In genomic region chr19:36528921-36529518, GRCh38 we compare ENCODE assay signal across 8 cellular contexts. TPM values are rescaled to one million over a fixed set of nuclear protein-coding genes. Genes with fewer than 3 reads are reported as not detected.
DNase-seq lines count a peak whose midpoint lies in the region; ATAC-seq lines count a peak whose summit lies in the region.

No MANE protein-coding gene starts in this region.

- H3K4me1 Mint-ChIP-seq in CD8-positive, alpha-beta memory T cell = peaks cover 23 to 32% (median 28%) of the 10 kb centered on the region in 3 donors
- H3K4me1 Mint-ChIP-seq in IgD-negative memory B cell = peaks cover 12 to 21% (median 20%) of the 10 kb centered on the region in 3 donors
- H3K4me1 Mint-ChIP-seq in activated naive CD8-positive, alpha-beta T cell treated with anti-CD3 and anti-CD28 coated beads, Interleukin-2, amount 10 ng/mL, durations not matched to agents 7 days and 5 days = peaks cover 16% of the 10 kb centered on the region

- CTCF ChIA-PET in CD8-positive, alpha-beta memory T cell (lab: Charles Lee) = interaction anchor here (0.6 kb wide), 1 partner anchor 840 kb away, joined by 3 read pairs; no protein-coding TSS in a partner anchor

- H3K36me3 Mint-ChIP-seq in CD8-positive, alpha-beta memory T cell = peaks cover 16 to 50% (median 45%) of the 10 kb centered on the region in 3 donors
- peaks cover 16% of the 10 kb centered on the region for H3K36me3 Mint-ChIP-seq in IgD-negative memory B cell
- H3K36me3 Mint-ChIP-seq in activated naive CD8-positive, alpha-beta T cell treated with anti-CD3 and anti-CD28 coated beads, Interleukin-2, amount 10 ng/mL, durations not matched to agents 7 days and 5 days = peaks cover 41% of the 10 kb centered on the region

- H3K27ac ChIP-seq in CD8-positive, alpha-beta memory T cell (ENCODE audit: low read depth, low read length) = peak overlapping the region; percentile 86
- peak overlapping the region; percentile 91 for H3K27ac ChIP-seq in iPS-20b (ENCODE audit: low read length)

- ATAC-seq in GM19452 (IDR thresholded peaks at IDR 0.05; ENCODE audit: unreplicated experiment) = peak; percentile 27
- peak; percentile 26 for ATAC-seq in activated naive CD8-positive, alpha-beta T cell treated with anti-CD3 and anti-CD28 coated beads, Interleukin-2, amount 10 ng/mL, durations not matched to agents 7 days and 5 days (ENCODE audit: low read depth)

- DNase-seq in CD8-positive, alpha-beta memory T cell = peak in 4 of 5 donors; percentile 1 to 49 (median 16)
- peak; percentile 37 for DNase-seq in activated naive CD8-positive, alpha-beta T cell treated with anti-CD3 and anti-CD28 coated beads, Interleukin-2, amount 10 ng/mL, durations not matched to agents 7 days and 5 days
- peak; percentile 0 to 7 for DNase-seq in stimulated activated CD4-positive, alpha-beta T cell treated with anti-CD3 and anti-CD28 coated beads, Interleukin-2, amount 100 ng/mL, for 48 hours
- no peak for DNase-seq in cortex of kidney (lab: John Stamatoyannopoulos, UW)
- no peak for DNase-seq in KG1 (lab: John Stamatoyannopoulos, UW)

- peaks cover 9 to 60% (median 34%) of the 10 kb centered on the region in 5 donors for H3K9me3 Mint-ChIP-seq in CD8-positive, alpha-beta memory T cell
- peaks cover 2 to 17% (median 12%) of the 10 kb centered on the region in 3 donors for H3K9me3 Mint-ChIP-seq in IgD-negative memory B cell
- peaks cover 28% of the 10 kb centered on the region for H3K9me3 Mint-ChIP-seq in activated naive CD8-positive, alpha-beta T cell treated with anti-CD3 and anti-CD28 coated beads, Interleukin-2, amount 10 ng/mL, durations not matched to agents 7 days and 5 days

- H3K9ac ChIP-seq in iPS-20b (ENCODE audit: low read depth, low read length) = peak overlapping the region; percentile 98; the same call in 1 of the 2 replicates

- POLR2A ChIA-PET in CD8-positive, alpha-beta memory T cell (lab: Charles Lee) = interaction anchor here (0.6 to 2.7 kb wide), 8 partner anchors 40 to 689 kb away, joined by 3 to 24 read pairs (median 6); partner anchors contain the start of genes ZNF146, ZNF345, ZNF382 and ZNF383
- POLR2A ChIA-PET in activated naive CD8-positive, alpha-beta T cell treated with anti-CD3 and anti-CD28 coated beads, Interleukin-2, amount 10 ng/mL, durations not matched to agents 7 days and 5 days (lab: Charles Lee) = interaction anchor here (0.7 to 2.4 kb wide), 14 partner anchors 26 to 1251 kb away, joined by 3 to 28 read pairs (median 6); partner anchors contain the start of genes ZFP14, ZNF345, ZNF382 and ZNF420

- H3K27ac Mint-ChIP-seq in CD8-positive, alpha-beta memory T cell = peak overlapping the region; percentile 75 to 98 (median 96)
- peak overlapping the region; percentile 88 to 98 (median 96) for H3K27ac Mint-ChIP-seq in IgD-negative memory B cell
- H3K27ac Mint-ChIP-seq in activated naive CD8-positive, alpha-beta T cell treated with anti-CD3 and anti-CD28 coated beads, Interleukin-2, amount 10 ng/mL, durations not matched to agents 7 days and 5 days = peak overlapping the region; percentile 99

- H3K4me3 Mint-ChIP-seq in CD8-positive, alpha-beta memory T cell = peak overlapping the region; percentile 96 to 99 (median 98)
- peak overlapping the region; percentile 97 to 100 (median 99) for H3K4me3 Mint-ChIP-seq in IgD-negative memory B cell
- peak overlapping the region; percentile 99 for H3K4me3 Mint-ChIP-seq in activated naive CD8-positive, alpha-beta T cell treated with anti-CD3 and anti-CD28 coated beads, Interleukin-2, amount 10 ng/mL, durations not matched to agents 7 days and 5 days

- H3K27me3 Mint-ChIP-seq in CD8-positive, alpha-beta memory T cell = peaks cover 0 to 2% of the 10 kb centered on the region in 2 donors
- no peaks in the 10 kb centered on the region for H3K27me3 Mint-ChIP-seq in IgD-negative memory B cell
- H3K27me3 Mint-ChIP-seq in activated naive CD8-positive, alpha-beta T cell treated with anti-CD3 and anti-CD28 coated beads, Interleukin-2, amount 10 ng/mL, durations not matched to agents 7 days and 5 days = no peaks in the 10 kb centered on the region

- peaks cover 7% of the 10 kb centered on the region for H3K36me3 ChIP-seq in CD8-positive, alpha-beta memory T cell (ENCODE audit: insufficient read depth, low read length)
- H3K36me3 ChIP-seq in iPS-20b (ENCODE audit: insufficient read depth, low read depth, low read length) = peaks cover 20% of the 10 kb centered on the region

- H3K4me1 ChIP-seq in CD8-positive, alpha-beta memory T cell (ENCODE audit: insufficient read depth, low read length) = peaks cover 20% of the 10 kb centered on the region
- peaks cover 4% of the 10 kb centered on the region; the same call in 1 of the 2 replicates for H3K4me1 ChIP-seq in iPS-20b (ENCODE audit: insufficient read depth, low read length)

- H3K27me3 ChIP-seq in CD8-positive, alpha-beta memory T cell (ENCODE audit: insufficient read depth, low read length, poor library complexity, severe bottlenecking) = no peaks in the 10 kb centered on the region
- no peaks in the 10 kb centered on the region for H3K27me3 ChIP-seq in iPS-20b (ENCODE audit: insufficient read depth, low read length)

- H3K4me3 ChIP-seq in CD8-positive, alpha-beta memory T cell (ENCODE audit: low read length) = peak overlapping the region; percentile 97
- H3K4me3 ChIP-seq in iPS-20b (ENCODE audit: low read length) = peak overlapping the region; percentile 97

- H3K9me3 ChIP-seq in CD8-positive, alpha-beta memory T cell (ENCODE audit: low read length) = peaks cover 10% of the 10 kb centered on the region
- peaks cover 14% of the 10 kb centered on the region for H3K9me3 ChIP-seq in iPS-20b (ENCODE audit: insufficient read depth, low read depth, low read length)

RNA-seq across cellular contexts. Expression of gene ZNF260, which starts 0.9 kb away (rescaled TPM):
- 10 to 100 TPM in 1 of 2 experiments, 1 to 10 TPM in 1; 6.9 to 10.3 TPM for total RNA-seq in CD8-positive, alpha-beta memory T cell
- polyA plus RNA-seq in CD8-positive, alpha-beta memory T cell = 7.1 TPM
- polyA plus RNA-seq in IgD-negative memory B cell = 14.7 TPM
- total RNA-seq in activated naive CD8-positive, alpha-beta T cell treated with anti-CD3 and anti-CD28 coated beads, Interleukin-2, amount 10 ng/mL, durations not matched to agents 7 days and 5 days = 10 to 100 TPM; 12.9 to 16.3 TPM

RNA-seq across cellular contexts. Expression of gene ZNF566, which starts 39.7 kb away (rescaled TPM):
- 1 to 10 TPM; 8.2 to 9.0 TPM for total RNA-seq in CD8-positive, alpha-beta memory T cell
- polyA plus RNA-seq in CD8-positive, alpha-beta memory T cell = 12.9 TPM
- 10.8 TPM for polyA plus RNA-seq in IgD-negative memory B cell
- total RNA-seq in activated naive CD8-positive, alpha-beta T cell treated with anti-CD3 and anti-CD28 coated beads, Interleukin-2, amount 10 ng/mL, durations not matched to agents 7 days and 5 days = 10 to 100 TPM; 14.1 TPM

RNA-seq across cellular contexts. Expression of gene ZNF529, which starts 44.1 kb away (rescaled TPM):
- 10 to 100 TPM; 15.6 to 16.4 TPM for total RNA-seq in CD8-positive, alpha-beta memory T cell
- polyA plus RNA-seq in CD8-positive, alpha-beta memory T cell = 8.6 TPM
- polyA plus RNA-seq in IgD-negative memory B cell = 6.1 TPM
- total RNA-seq in activated naive CD8-positive, alpha-beta T cell treated with anti-CD3 and anti-CD28 coated beads, Interleukin-2, amount 10 ng/mL, durations not matched to agents 7 days and 5 days = 10 to 100 TPM; 21.6 to 24.2 TPM

Comparison
In these comparisons a context has a peak if more than half of its experiments do, and no peak if none do; other contexts are left out.
1. DNase-seq: peak in CD8-positive, alpha-beta memory T cell (4 of 5), activated naive CD8-positive, alpha-beta T cell treated with anti-CD3 and anti-CD28 coated beads, Interleukin-2, amount 10 ng/mL, durations not matched to agents 7 days and 5 days (single experiment) and stimulated activated CD4-positive, alpha-beta T cell treated with anti-CD3 and anti-CD28 coated beads, Interleukin-2, amount 100 ng/mL, for 48 hours (2 of 2); none in cortex of kidney (single experiment) and KG1 (single experiment).
2. Peak in every context shown above with its lines, with median percentiles within 50 percentile points of each other: H3K27ac Mint-ChIP-seq and H3K4me3 Mint-ChIP-seq.